In the genomic region with DNA sequence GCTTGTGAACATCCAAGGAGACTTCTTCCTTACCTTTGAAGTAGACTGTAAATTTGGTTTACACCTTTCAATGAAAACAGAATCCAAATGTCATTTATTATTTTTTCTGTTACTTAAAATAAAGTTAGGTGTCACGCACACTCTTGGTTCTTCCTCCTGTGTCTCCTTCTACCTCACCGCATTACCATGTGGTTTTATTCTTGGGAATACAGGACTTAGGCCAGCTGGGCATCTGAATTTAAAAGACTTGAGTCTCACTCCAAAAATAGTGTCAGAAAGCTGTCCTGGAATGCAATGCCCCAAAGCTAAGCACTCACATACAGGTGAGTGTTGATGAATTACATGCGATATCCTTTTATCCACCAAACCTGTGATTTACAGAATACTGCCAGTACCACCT, we compare ENCODE assay signal across 32 cellular contexts.
"Had no signal": no experiment of that assay in that cellular context is flagged by ENCODE, and none has a peak within 500 bp of the region (broad histone marks: within the 10 kb centered on the region; RNA-seq: fewer than 3 reads in every experiment).

No MANE protein-coding gene starts in this region.

- FAIRE-seq: astrocyte, TTC549 had no signal

- ATAC-seq: activated CD8-positive, alpha-beta T cell treated with anti-CD3 and anti-CD28 coated beads for 36 hours; activated naive CD4-positive, alpha-beta T cell treated with anti-CD3 and anti-CD28 coated beads, Interleukin-2, amount 50 U/mL, for 72 hours; body of pancreas had no signal

- H3K36me3 ChIP-seq: adrenal gland, brain microvascular endothelial cell, breast epithelium had no signal

- H3K4me3 ChIP-seq: adrenal gland, body of pancreas, breast epithelium had no signal

- H3K27me3 ChIP-seq: adrenal gland, body of pancreas, brain microvascular endothelial cell, breast epithelium had no signal

- DNase-seq: activated B cell treated with CpG ODN at 0.5 μM for 24 hours; activated CD4-positive, alpha-beta memory T cell treated with anti-CD3 and anti-CD28 coated beads for 36 hours; activated CD4-positive, alpha-beta T cell treated with anti-CD3 and anti-CD28 coated beads for 4 hours; activated CD4-positive, alpha-beta T cell treated with anti-CD3 and anti-CD28 coated beads, Interleukin-2, amount 10 ng/mL, durations not matched to agents 24 days and 14 days; activated CD4-positive, alpha-beta T cell treated with anti-CD3 and anti-CD28 coated beads, Interleukin-2, amount 50 U/mL, for 1 hour; activated CD4-positive, alpha-beta T cell treated with anti-CD3 and anti-CD28 coated beads, Interleukin-2, amount 50 U/mL, for 4 hours; activated CD4-positive, CD25-positive, alpha-beta regulatory T cell treated with anti-CD3 and anti-CD28 coated beads, Interleukin-2, amount 50 U/mL, for 72 hours; activated CD8-positive, alpha-beta memory T cell treated with anti-CD3 and anti-CD28 coated beads, Interleukin-2, amount 50 U/mL, for 4 hours; activated CD8-positive, alpha-beta T cell treated with anti-CD3 and anti-CD28 coated beads for 36 hours; activated effector memory CD4-positive, alpha-beta T cell treated with anti-CD3 and anti-CD28 coated beads, Interleukin-2, amount 50 U/mL, for 16 hours; activated gamma-delta T cell treated with Interleukin-2 at 50 U/mL for 16 hours; activated naive CD4-positive, alpha-beta T cell; activated naive CD4-positive, alpha-beta T cell treated with anti-CD3 and anti-CD28 coated beads for 36 hours; activated naive CD4-positive, alpha-beta T cell treated with anti-CD3 and anti-CD28 coated beads, Interleukin-2, amount 50 U/mL, for 16 hours; activated naive CD8-positive, alpha-beta T cell treated with anti-CD3 and anti-CD28 coated beads for 36 hours; activated T-cell treated with anti-CD3 and anti-CD28 coated beads, Interleukin-2, amount 50 U/mL, for 24 hours; activated T-cell treated with anti-CD3 and anti-CD28 coated beads, Interleukin-2, amount 50 U/mL, for 48 hours; adrenal gland; amniotic stem cell; aorta; body of pancreas; brain microvascular endothelial cell; central memory CD4-positive, alpha-beta T cell; SW 1271; T-helper 1 cell; T-helper 2 cell; T-helper 9 cell had no signal

- H3K9me3 ChIP-seq: adrenal gland, body of pancreas, breast epithelium had no signal

- H3K27ac ChIP-seq: adrenal gland, body of pancreas, brain microvascular endothelial cell, breast epithelium, VCaP had no signal

- H3K4me1 ChIP-seq: adrenal gland, body of pancreas, breast epithelium had no signal
